ENCODE assay signal across 12 cellular contexts in the genomic region with DNA sequence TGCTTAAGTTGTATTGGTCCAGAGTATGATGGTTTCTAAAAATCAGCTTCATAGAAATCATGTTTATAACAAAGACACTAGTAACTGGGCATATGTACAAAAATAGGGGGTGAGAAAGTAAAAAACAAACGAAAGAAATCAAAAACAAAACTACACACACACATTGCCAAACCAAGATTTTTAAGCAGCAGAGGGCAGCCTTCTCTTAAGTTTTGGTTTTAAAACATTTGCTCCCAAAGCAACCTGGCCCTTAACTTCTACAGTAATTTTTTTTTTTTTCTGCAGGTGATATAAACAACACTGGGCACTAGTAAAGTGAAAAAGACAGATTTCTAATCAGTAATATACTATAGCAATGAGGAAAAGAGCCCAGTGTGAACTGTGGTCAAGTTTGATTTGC. TPM values are rescaled to one million over a fixed set of nuclear protein-coding genes. Genes with fewer than 3 reads are reported as not detected.
DNase-seq lines count a peak whose midpoint lies in the region; ATAC-seq, FAIRE-seq and TF ChIP-seq lines count a peak whose summit lies in the region.
"Had no signal": no experiment of that assay in that cellular context is flagged by ENCODE, and none has a peak within 500 bp of the region (broad histone marks: within the 10 kb centered on the region; RNA-seq: fewer than 3 reads in every experiment).

No MANE protein-coding gene starts in this region.

- no peak for DNase-seq in GM10248 (ENCODE audit: extremely low spot score)
- no peak for DNase-seq in LNCaP clone FGC (ENCODE audit: low read depth)
- no peak for DNase-seq in bronchial epithelial cell (ENCODE audit: low read depth)
- no peak for DNase-seq in AG20443 (ENCODE audit: low spot score)
- DNase-seq in cerebellum (ENCODE audit: low spot score): no peak
- DNase-seq: effector CD4-positive, alpha-beta T cell; GDM1; nephron progenitor cell had no signal

- TF ChIP-seq CTCF in GM10248 (IDR thresholded peaks at IDR 0.05; ENCODE audit: control extremely low read depth, extremely low read depth, low read depth, missing control alignments) (peak; percentile 26), LNCaP clone FGC (IDR thresholded peaks at IDR 0.05; ENCODE audit: control insufficient read depth, extremely low read depth, insufficient read depth) (peak; percentile 45), bronchial epithelial cell (IDR thresholded peaks at IDR 0.05; ENCODE audit: insufficient read depth, low read length, severe bottlenecking) (peak; percentile 9), neural cell (IDR thresholded peaks at IDR 0.05; ENCODE audit: poor library complexity, severe bottlenecking) (peak; percentile 64)

- no peak overlapping the region for H3K27ac ChIP-seq in neural cell (ENCODE audit: low read length)

- H2AFZ ChIP-seq in neural cell (ENCODE audit: low read depth, low read length): no peak overlapping the region

- peak; percentile 73 for TF ChIP-seq RAD21 in neural cell (conservative IDR thresholded peaks at IDR 0.05)

- H3K9ac ChIP-seq in neural cell (ENCODE audit: low read length): no peak overlapping the region

- H3K9me2 ChIP-seq in neural cell (ENCODE audit: insufficient read depth, low read length): no peaks in the 10 kb centered on the region

- no peaks in the 10 kb centered on the region for H3F3A ChIP-seq in neural cell (ENCODE audit: insufficient read depth, low read length, poor library complexity, severe bottlenecking)

- H3K36me3 ChIP-seq in bronchial epithelial cell (ENCODE audit: control insufficient read depth, insufficient read depth, low read length): no peaks in the 10 kb centered on the region
- no peaks in the 10 kb centered on the region for H3K36me3 ChIP-seq in neural cell (ENCODE audit: insufficient read depth, low read length)

- no peaks in the 10 kb centered on the region for H3K79me2 ChIP-seq in neural cell (replicated peaks; ENCODE audit: insufficient read depth, low read length)

- H4K20me1 ChIP-seq in neural cell (ENCODE audit: insufficient read depth): no peaks in the 10 kb centered on the region

- ATAC-seq in HG02763 (IDR thresholded peaks at IDR 0.05; ENCODE audit: unreplicated experiment): no peak
- ATAC-seq: activated CD4-positive, CD25-positive, alpha-beta regulatory T cell treated with anti-CD3 and anti-CD28 coated beads, Interleukin-2, amount 50 U/mL, for 24 hours had no signal

- H3K27me3 ChIP-seq in bronchial epithelial cell (ENCODE audit: control insufficient read depth, insufficient read depth, low read length) (no peaks in the 10 kb centered on the region), neural cell (ENCODE audit: insufficient read depth, low read depth, low read length) (no peaks in the 10 kb centered on the region)

- H3K4me3 ChIP-seq in LNCaP clone FGC (ENCODE audit: low read depth, low read length) (no peak overlapping the region), bronchial epithelial cell (ENCODE audit: low read depth, low read length) (no peak overlapping the region), neural cell (ENCODE audit: low read length) (no peak overlapping the region)

- no peaks in the 10 kb centered on the region for H3K9me3 ChIP-seq in neural cell (ENCODE audit: low read length)

- CTCF ChIA-PET in GM10248 (lab: Yijun Ruan, JAX): interaction anchor here (1.0 to 4.2 kb wide), 9 partner anchors 11 to 1180 kb away, joined by 3 to 49 read pairs (median 4); no protein-coding TSS in a partner anchor

- POLR2A ChIA-PET in GM10248 (lab: Yijun Ruan, JAX): no interaction called here

- no peak overlapping the region for H3K4me2 ChIP-seq in neural cell (ENCODE audit: low read length)

- FAIRE-seq in bronchial epithelial cell (lab: Jason Lieb, UNC): no peak

- no peak for TF ChIP-seq EP300 in neural cell (conservative IDR thresholded peaks at IDR 0.05; ENCODE audit: poor library complexity, severe bottlenecking)

TF ChIP-seq in neural cell, 6 proteins besides CTCF, POLR2A, EP300 and RAD21:
- TF ChIP-seq SMC3 (conservative IDR thresholded peaks at IDR 0.05; ENCODE audit: poor library complexity) (peak; percentile 79), POLR2AphosphoS5 (IDR thresholded peaks at IDR 0.05) (no peak), EZH2 (IDR thresholded peaks at IDR 0.05; ENCODE audit: borderline replicate concordance, insufficient read depth, low read length, poor library complexity, severe bottlenecking) (no peak), MXI1 (conservative IDR thresholded peaks at IDR 0.05; ENCODE audit: poor library complexity, severe bottlenecking) (no peak), TAF1 (IDR thresholded peaks at IDR 0.05; ENCODE audit: low read depth) (no peak)
- TF ChIP-seq, protein P1, sequence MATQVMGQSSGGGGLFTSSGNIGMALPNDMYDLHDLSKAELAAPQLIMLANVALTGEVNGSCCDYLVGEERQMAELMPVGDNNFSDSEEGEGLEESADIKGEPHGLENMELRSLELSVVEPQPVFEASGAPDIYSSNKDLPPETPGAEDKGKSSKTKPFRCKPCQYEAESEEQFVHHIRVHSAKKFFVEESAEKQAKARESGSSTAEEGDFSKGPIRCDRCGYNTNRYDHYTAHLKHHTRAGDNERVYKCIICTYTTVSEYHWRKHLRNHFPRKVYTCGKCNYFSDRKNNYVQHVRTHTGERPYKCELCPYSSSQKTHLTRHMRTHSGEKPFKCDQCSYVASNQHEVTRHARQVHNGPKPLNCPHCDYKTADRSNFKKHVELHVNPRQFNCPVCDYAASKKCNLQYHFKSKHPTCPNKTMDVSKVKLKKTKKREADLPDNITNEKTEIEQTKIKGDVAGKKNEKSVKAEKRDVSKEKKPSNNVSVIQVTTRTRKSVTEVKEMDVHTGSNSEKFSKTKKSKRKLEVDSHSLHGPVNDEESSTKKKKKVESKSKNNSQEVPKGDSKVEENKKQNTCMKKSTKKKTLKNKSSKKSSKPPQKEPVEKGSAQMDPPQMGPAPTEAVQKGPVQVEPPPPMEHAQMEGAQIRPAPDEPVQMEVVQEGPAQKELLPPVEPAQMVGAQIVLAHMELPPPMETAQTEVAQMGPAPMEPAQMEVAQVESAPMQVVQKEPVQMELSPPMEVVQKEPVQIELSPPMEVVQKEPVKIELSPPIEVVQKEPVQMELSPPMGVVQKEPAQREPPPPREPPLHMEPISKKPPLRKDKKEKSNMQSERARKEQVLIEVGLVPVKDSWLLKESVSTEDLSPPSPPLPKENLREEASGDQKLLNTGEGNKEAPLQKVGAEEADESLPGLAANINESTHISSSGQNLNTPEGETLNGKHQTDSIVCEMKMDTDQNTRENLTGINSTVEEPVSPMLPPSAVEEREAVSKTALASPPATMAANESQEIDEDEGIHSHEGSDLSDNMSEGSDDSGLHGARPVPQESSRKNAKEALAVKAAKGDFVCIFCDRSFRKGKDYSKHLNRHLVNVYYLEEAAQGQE (IDR thresholded peaks at IDR 0.05; ENCODE audit: borderline replicate concordance): no peak

RNA-seq across cellular contexts. Expression of a gene that starts 13.5 kb away (rescaled TPM):
- not detected in 2 replicates for total RNA-seq in bronchial epithelial cell
- polyA plus RNA-seq in neural cell: not detected in 2 replicates
- not detected in 2 replicates for polyA minus RNA-seq in neural cell
- not detected for total RNA-seq in cerebellum
- total RNA-seq: RPMI7951 had no signal

RNA-seq across cellular contexts. Expression of a gene that starts 17.9 kb away (rescaled TPM):
- 146 and 259 TPM in 2 replicates for total RNA-seq in bronchial epithelial cell
- polyA plus RNA-seq in neural cell: 309 and 385 TPM in 2 replicates
- 800 and 993 TPM in 2 replicates for polyA minus RNA-seq in neural cell
- 123 TPM for total RNA-seq in cerebellum

Comparison
In these comparisons a context has a peak if more than half of its experiments do, and no peak if none do; other contexts are left out.
1. CTCF ChIP-seq: peak in every context shown above with its lines; median percentile 64 in neural cell; 45 in LNCaP clone FGC; 26 in GM10248; 9 in bronchial epithelial cell.